In the genomic region with DNA sequence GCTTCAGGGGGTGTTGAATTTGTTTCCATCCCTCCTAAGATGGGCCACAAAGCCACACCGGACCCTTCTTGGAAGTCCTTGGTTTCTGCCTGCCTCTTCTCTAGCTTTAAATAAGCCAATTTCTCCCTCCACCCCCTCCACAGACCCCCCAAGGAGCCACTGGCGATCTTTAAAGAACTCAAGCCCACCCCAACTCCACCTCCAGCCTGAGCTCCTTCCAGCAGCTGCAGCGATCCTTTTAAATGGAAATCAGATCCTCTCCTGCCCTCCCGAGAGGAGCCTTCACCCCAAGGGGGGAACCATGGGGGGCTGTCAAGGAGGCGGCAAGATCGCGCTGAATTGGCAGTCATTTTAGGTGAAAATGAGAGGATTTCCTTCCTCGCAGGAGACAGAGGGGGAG, we compare ENCODE assay signal across 26 cellular contexts.
DNase-seq lines count a peak whose midpoint lies in the region; ATAC-seq, FAIRE-seq and TF ChIP-seq lines count a peak whose summit lies in the region.
"Had no signal": no experiment of that assay in that cellular context is flagged by ENCODE, and none has a peak within 500 bp of the region (broad histone marks: within the 10 kb centered on the region; RNA-seq: fewer than 3 reads in every experiment).

No MANE protein-coding gene starts in this region.

- CTCF ChIA-PET in CD4-positive, alpha-beta T cell (lab: Charles Lee), result interaction anchor here (0.6 kb wide), 1 partner anchor 33 kb away, joined by 3 read pairs; no protein-coding TSS in a partner anchor

- no peaks in the 10 kb centered on the region for H3K27me3 Mint-ChIP-seq in endodermal cell (ENCODE audit: insufficient read depth)
- no peaks in the 10 kb centered on the region for H3K27me3 Mint-ChIP-seq in mesothelial cell of epicardium (ENCODE audit: low read depth)
- no peaks in the 10 kb centered on the region for H3K27me3 Mint-ChIP-seq in type B pancreatic cell
- no peaks in the 10 kb centered on the region for H3K27me3 Mint-ChIP-seq in CD4-positive, alpha-beta T cell
- H3K27me3 Mint-ChIP-seq: activated naive CD4-positive, alpha-beta T cell treated with anti-CD3 and anti-CD28 coated beads, Interleukin-2, amount 50 U/mL, for 24 hours; B cell had no signal

- H3K9me3 ChIP-seq in left ventricle myocardium inferior (replicated peaks) (no peaks in the 10 kb centered on the region), endodermal cell (ENCODE audit: control insufficient read depth, low read length) (peaks cover 7% of the 10 kb centered on the region)
- H3K9me3 ChIP-seq in CD4-positive, alpha-beta T cell (ENCODE audit: control insufficient read depth, low read length), result no peaks in the 10 kb centered on the region
- H3K9me3 ChIP-seq: esophagus squamous epithelium, upper lobe of right lung had no signal

- 33 to 37% methylated on average over 1 to 7 of the region's 8 CpGs for WGBS in endodermal cell (ENCODE audit: insufficient coverage in 1 of 2, insufficient read length in 1 of 2), 2 experiments

- no peak overlapping the region for H3K4me3 ChIP-seq in left ventricle myocardium inferior
- H3K4me3 ChIP-seq in endodermal cell (ENCODE audit: low read length), result no peak overlapping the region
- H3K4me3 ChIP-seq: esophagus squamous epithelium, upper lobe of right lung had no signal

- intact Hi-C loops in left ventricle myocardium inferior (cut with micrococcal nuclease) (no loop called here), left cardiac atrium (cut with DNase I) (no loop called here)
- intact Hi-C loops in CD4-positive, alpha-beta T cell (cut with DNase I, micrococcal nuclease), result no loop called here

- H3K36me3 Mint-ChIP-seq in endodermal cell (ENCODE audit: low read depth), result peaks cover 24% of the 10 kb centered on the region
- H3K36me3 Mint-ChIP-seq in mesothelial cell of epicardium, result peaks cover 10% of the 10 kb centered on the region
- H3K36me3 Mint-ChIP-seq in type B pancreatic cell, result peaks cover 9% of the 10 kb centered on the region
- H3K36me3 Mint-ChIP-seq in CD4-positive, alpha-beta T cell (ENCODE audit: low read depth), result peaks cover 46% of the 10 kb centered on the region
- H3K36me3 Mint-ChIP-seq: activated naive CD4-positive, alpha-beta T cell treated with anti-CD3 and anti-CD28 coated beads, Interleukin-2, amount 50 U/mL, for 24 hours had no signal

- H3K36me3 ChIP-seq in left ventricle myocardium inferior (peaks cover 25% of the 10 kb centered on the region), endodermal cell (ENCODE audit: control insufficient read depth, insufficient read depth, low read length) (peaks cover 13% of the 10 kb centered on the region)

- H3K27me3 ChIP-seq in left ventricle myocardium inferior (ENCODE audit: low read depth) (no peaks in the 10 kb centered on the region), endodermal cell (ENCODE audit: control insufficient read depth, insufficient read depth, low read length, poor library complexity, severe bottlenecking) (no peaks in the 10 kb centered on the region)
- no peaks in the 10 kb centered on the region for H3K27me3 ChIP-seq in CD4-positive, alpha-beta T cell (ENCODE audit: control insufficient read depth, insufficient read depth, low read length)
- H3K27me3 ChIP-seq: esophagus squamous epithelium, upper lobe of right lung had no signal

- DNase-seq in left ventricle myocardium inferior, result no peak
- no peak for DNase-seq in left cardiac atrium
- DNase-seq in endodermal cell, result peak; percentile 84
- no peak for DNase-seq in mesothelial cell of epicardium (ENCODE audit: low spot score in 2 of 2, unreplicated experiment in 2 of 2)
- DNase-seq in type B pancreatic cell (ENCODE audit: extremely low spot score, unreplicated experiment), result no peak
- DNase-seq in HTR-8/SVneo (ENCODE audit: insufficient read length, low spot score), result no peak
- DNase-seq in CD4-positive, alpha-beta T cell, result no peak
- DNase-seq: activated CD4-positive, alpha-beta T cell treated with anti-CD3 and anti-CD28 coated beads for 1 hour; cerebellar nuclear complex; DND-41; esophagus squamous epithelium; immature natural killer cell; NCI-H1092; NCI-H2029; NCI-H82; OCI-M1; SHP77; stimulated activated CD8-positive, alpha-beta memory T cell treated with anti-CD3 and anti-CD28 coated beads, Interleukin-4, amount 100 ng/mL, for 48 hours; upper lobe of right lung had no signal

- H3K4me1 ChIP-seq in left ventricle myocardium inferior (peaks cover 59% of the 10 kb centered on the region), endodermal cell (ENCODE audit: control insufficient read depth, insufficient read depth, low read length) (peaks cover 4% of the 10 kb centered on the region)

- ATAC-seq in left cardiac atrium, result no peak
- no peak for ATAC-seq in GM18511 (IDR thresholded peaks at IDR 0.05; ENCODE audit: unreplicated experiment)
- no peak for ATAC-seq in CD4-positive, alpha-beta T cell (ENCODE audit: poor library complexity)
- ATAC-seq: HepG2, upper lobe of right lung had no signal

- H3K4me1 Mint-ChIP-seq in endodermal cell, result peaks cover 12% of the 10 kb centered on the region
- H3K4me1 Mint-ChIP-seq in mesothelial cell of epicardium, result no peaks in the 10 kb centered on the region
- H3K4me1 Mint-ChIP-seq in type B pancreatic cell (ENCODE audit: unreplicated experiment), result peaks cover 11% of the 10 kb centered on the region
- H3K4me1 Mint-ChIP-seq in CD4-positive, alpha-beta T cell (ENCODE audit: low read depth), result no peaks in the 10 kb centered on the region
- H3K4me1 Mint-ChIP-seq: activated naive CD4-positive, alpha-beta T cell treated with anti-CD3 and anti-CD28 coated beads, Interleukin-2, amount 50 U/mL, for 24 hours had no signal

- H3K27ac Mint-ChIP-seq in endodermal cell (peak overlapping the region; percentile 85), mesothelial cell of epicardium (peak overlapping the region; percentile 60), type B pancreatic cell (no peak overlapping the region)
- H3K27ac Mint-ChIP-seq in CD4-positive, alpha-beta T cell, result no peak overlapping the region
- H3K27ac Mint-ChIP-seq: activated naive CD4-positive, alpha-beta T cell treated with anti-CD3 and anti-CD28 coated beads, Interleukin-2, amount 50 U/mL, for 24 hours; activated T-helper 1 cell treated with anti-CD3 and anti-CD28 coated beads, Interleukin-12 subunit alpha, Interleukin-12 subunit beta, Interleukin-2, Interleukin-4 antibody, amounts not matched to agents 30 ng/mL and 10 ng/mL and 1 ng/mL, durations not matched to agents 14 hours and 24 hours and 36 hours; B cell had no signal

- H3K4me3 Mint-ChIP-seq in endodermal cell (no peak overlapping the region), mesothelial cell of epicardium (no peak overlapping the region), type B pancreatic cell (peak overlapping the region; percentile 45)
- H3K4me3 Mint-ChIP-seq in CD4-positive, alpha-beta T cell, result no peak overlapping the region
- H3K4me3 Mint-ChIP-seq: activated naive CD4-positive, alpha-beta T cell treated with anti-CD3 and anti-CD28 coated beads, Interleukin-2, amount 50 U/mL, for 24 hours; activated T-helper 1 cell treated with anti-CD3 and anti-CD28 coated beads, Interleukin-12 subunit alpha, Interleukin-12 subunit beta, Interleukin-2, Interleukin-4 antibody, amounts not matched to agents 30 ng/mL and 10 ng/mL and 1 ng/mL, durations not matched to agents 14 hours and 24 hours and 36 hours; B cell; immature natural killer cell had no signal

- H3K9me3 Mint-ChIP-seq in endodermal cell, result no peaks in the 10 kb centered on the region
- no peaks in the 10 kb centered on the region for H3K9me3 Mint-ChIP-seq in mesothelial cell of epicardium
- H3K9me3 Mint-ChIP-seq in type B pancreatic cell, result no peaks in the 10 kb centered on the region
- H3K9me3 Mint-ChIP-seq in CD4-positive, alpha-beta T cell, result no peaks in the 10 kb centered on the region
- H3K9me3 Mint-ChIP-seq: activated naive CD4-positive, alpha-beta T cell treated with anti-CD3 and anti-CD28 coated beads, Interleukin-2, amount 50 U/mL, for 24 hours; immature natural killer cell had no signal

- H3K9ac ChIP-seq in endodermal cell (ENCODE audit: extremely low read depth, low read length, poor library complexity, severe bottlenecking), result no peak overlapping the region

- no peak for FAIRE-seq in HTR-8/SVneo (lab: Jason Lieb, UNC)
- FAIRE-seq: astrocyte, GM12891, HepG2 had no signal

- TF ChIP-seq CTCF in left ventricle myocardium inferior (IDR thresholded peaks at IDR 0.05; ENCODE audit: borderline replicate concordance) (no peak), endodermal cell (conservative IDR thresholded peaks at IDR 0.05) (no peak), mesothelial cell of epicardium (IDR thresholded peaks at IDR 0.05; ENCODE audit: unreplicated experiment) (no peak), type B pancreatic cell (conservative IDR thresholded peaks at IDR 0.05) (no peak)
- TF ChIP-seq CTCF in CD4-positive, alpha-beta T cell (IDR thresholded peaks at IDR 0.05), result no peak

- H3K27ac ChIP-seq in left ventricle myocardium inferior (replicated peaks) (peak overlapping the region; percentile 40), endodermal cell (ENCODE audit: low read depth, low read length) (peak overlapping the region; percentile 81)
- H3K27ac ChIP-seq in CD4-positive, alpha-beta T cell (ENCODE audit: low read depth, low read length), result no peak overlapping the region
- H3K27ac ChIP-seq: upper lobe of right lung had no signal

- POLR2A ChIA-PET in CD4-positive, alpha-beta T cell (lab: Charles Lee), result no interaction called here

Comparison
In these comparisons a context has a peak if more than half of its experiments do, and no peak if none do; other contexts are left out.
1. H3K27ac Mint-ChIP-seq: peak in endodermal cell (single experiment) and mesothelial cell of epicardium (single experiment); none in type B pancreatic cell (single experiment) and CD4-positive, alpha-beta T cell (single experiment).